In genomic region chr16:19127674-19128131, GRCh38 we compare ENCODE assay signal across 11 cellular contexts. TPM values are rescaled to one million over a fixed set of nuclear protein-coding genes. Genes with fewer than 3 reads are reported as not detected.
DNase-seq lines count a peak whose midpoint lies in the region; ATAC-seq, FAIRE-seq and TF ChIP-seq lines count a peak whose summit lies in the region.
"Had no signal": no experiment of that assay in that cellular context is flagged by ENCODE, and none has a peak within 500 bp of the region (broad histone marks: within the 10 kb centered on the region; RNA-seq: fewer than 3 reads in every experiment).

No MANE protein-coding gene starts in this region.

- no peaks in the 10 kb centered on the region for H3K9me1 ChIP-seq in K562 (ENCODE audit: control insufficient read depth, insufficient read depth, low read length)

- POLR2A ChIA-PET in K562 (lab: Yijun Ruan, JAX), result interaction anchor here (0.7 to 1.0 kb wide), 2 partner anchors 11 to 15 kb away, joined by 3 read pairs; no protein-coding TSS in a partner anchor

- H3K79me2 ChIP-seq in K562 (ENCODE audit: control insufficient read depth, insufficient read depth, low read length), result no peaks in the 10 kb centered on the region
- H3K79me2 ChIP-seq in mammary epithelial cell (ENCODE audit: insufficient read depth, low read length), result peaks cover 2% of the 10 kb centered on the region

- H3K27ac ChIP-seq in K562 (ENCODE audit: extremely low read depth, low read depth, low read length), result no peak overlapping the region
- H3K27ac ChIP-seq in mammary epithelial cell (ENCODE audit: insufficient read depth, low read depth, low read length), result no peak overlapping the region

- H3K4me1 ChIP-seq in K562 (replicated peaks in 1 of 2; ENCODE audit: control insufficient read depth in 2 of 2, insufficient read depth in 2 of 2, low read length in 2 of 2) (peaks cover 7 to 18% of the 10 kb centered on the region in 2 experiments; a peak in 4 of 5 replicates), mammary epithelial cell (ENCODE audit: insufficient read depth, low read length) (peaks cover 6% of the 10 kb centered on the region)

- H3K9me3 ChIP-seq in K562 (replicated peaks; ENCODE audit: control insufficient read depth, insufficient read depth, low read depth, low read length), result 0 out of 2 replicates have a peak, but pooled peaks cover 3% of the 10 kb centered on the region
- no peaks in the 10 kb centered on the region for H3K9me3 ChIP-seq in mammary epithelial cell (replicated peaks; ENCODE audit: insufficient read depth, low read length)

- WGBS in K562 (ENCODE audit: insufficient coverage, low coverage, missing lambda C conversion rate), result 0% methylated on average over 3 of the region's 3 CpGs
- WGBS in mammary epithelial cell (ENCODE audit: low coverage, missing lambda C conversion rate), result 92% methylated on average over 3 of the region's 3 CpGs

- H3K9ac ChIP-seq in K562 (ENCODE audit: insufficient read depth in 1 of 2, low read depth in 2 of 2, low read length in 2 of 2) (no peak overlapping the region), mammary epithelial cell (ENCODE audit: insufficient read depth, low read length) (no peak overlapping the region)

- H3K27me3 ChIP-seq in K562 (ENCODE audit: control insufficient read depth in 2 of 2, insufficient read depth in 2 of 2, low read length in 2 of 2) (no peaks in the 10 kb centered on the region), mammary epithelial cell (ENCODE audit: insufficient read depth, low read length) (no peaks in the 10 kb centered on the region)

- dilution Hi-C loops in mammary epithelial cell (cut with HindIII; ENCODE audit: low sequenced_read_pairs), result loop anchor here (25.0 kb wide), 1 partner anchor 385 kb away; the partner anchor contains the start of genes CCP110 and GDE1

- BruUV-seq in K562 (replicated peaks; lab: Mats Ljungman, UMichigan) (no TSS peak), mammary epithelial cell (replicated peaks; lab: Mats Ljungman, UMichigan) (no TSS peak)

- CTCF ChIA-PET in K562 (lab: Yijun Ruan, JAX; ENCODE audit: low intra/inter-chr PET ratio), result no interaction called here
- CTCF ChIA-PET in mammary epithelial cell (lab: Charles Lee; ENCODE audit: low non-redundant PET), result no interaction called here

- in situ Hi-C loops in K562 (cut with MboI), result no loop called here
- in situ Hi-C loops in mammary epithelial cell (cut with MboI; ENCODE audit: low sequenced_read_pairs in 2 of 2), result no loop called here

- no peak for TF ChIP-seq RAD21 in K562 (CRISPR knock-in tag; conservative IDR thresholded peaks at IDR 0.05 in 1 of 2, IDR thresholded peaks at IDR 0.05 in 1 of 2)

- H3K36me3 ChIP-seq in K562 (ENCODE audit: control insufficient read depth, insufficient read depth, low read length) (no peaks in the 10 kb centered on the region), mammary epithelial cell (ENCODE audit: insufficient read depth, low read length) (no peaks in the 10 kb centered on the region)

- intact Hi-C loops in K562 (cut with micrococcal nuclease) (no loop called here), mammary epithelial cell (cut with micrococcal nuclease) (no loop called here)

- H3K4me3 ChIP-seq in K562, result no peak overlapping the region
- no peak overlapping the region for H3K4me3 ChIP-seq in mammary epithelial cell (replicated peaks in 1 of 3; ENCODE audit: insufficient read depth in 1 of 3, low read depth in 2 of 3, low read length in 3 of 3)

- TF ChIP-seq CTCF in K562 (IDR thresholded peaks at IDR 0.05 in 2 of 3, conservative IDR thresholded peaks at IDR 0.05 in 1 of 3; ENCODE audit: insufficient read depth in 2 of 3, low read depth in 1 of 3, low read length in 3 of 3) (no peak), mammary epithelial cell (conservative IDR thresholded peaks at IDR 0.05 in 1 of 2, IDR thresholded peaks at IDR 0.05 in 1 of 2; ENCODE audit: extremely low read depth in 1 of 2, insufficient read depth in 1 of 2, low read depth in 1 of 2, low read length in 2 of 2) (no peak)

- H2AFZ ChIP-seq in K562 (ENCODE audit: low read depth, low read length) (no peak overlapping the region), mammary epithelial cell (ENCODE audit: low read depth, low read length) (no peak overlapping the region)

- no peak for FAIRE-seq in K562 (lab: Jason Lieb, UNC)
- FAIRE-seq: colon, islet of Langerhans had no signal

- H3K4me2 ChIP-seq in K562 (ENCODE audit: insufficient read depth, low read length), result no peak overlapping the region
- no peak overlapping the region for H3K4me2 ChIP-seq in mammary epithelial cell (ENCODE audit: insufficient read depth, low read depth, low read length)

- no peak for TF ChIP-seq EP300 in K562 (IDR thresholded peaks at IDR 0.05; ENCODE audit: low read length)

- DNase-seq in K562 (ENCODE audit: extremely low read depth in 1 of 4, low spot score in 3 of 4), result no peak
- no peak for DNase-seq in epidermal melanocyte (ENCODE audit: insufficient read length, low spot score)
- DNase-seq in mammary epithelial cell, result no peak
- DNase-seq: stimulated activated naive CD4-positive, alpha-beta T cell treated with Interleukin-2 at 50 U/mL for 16 hours; T1000 had no signal

- no peaks in the 10 kb centered on the region for H4K20me1 ChIP-seq in K562 (replicated peaks; ENCODE audit: control insufficient read depth, insufficient read depth, low read length)
- no peaks in the 10 kb centered on the region for H4K20me1 ChIP-seq in mammary epithelial cell (ENCODE audit: insufficient read depth, low read length)

- ATAC-seq in GM18861 (IDR thresholded peaks at IDR 0.05; ENCODE audit: unreplicated experiment) (peak; percentile 41), GM19467 (IDR thresholded peaks at IDR 0.05; ENCODE audit: unreplicated experiment) (peak; percentile 52), HG03139 (IDR thresholded peaks at IDR 0.05; ENCODE audit: unreplicated experiment) (peak; percentile 53), K562 (no peak), HG03135 (IDR thresholded peaks at IDR 0.05; ENCODE audit: unreplicated experiment) (no peak)

- no peak for TF ChIP-seq POLR2A in K562 (conservative IDR thresholded peaks at IDR 0.05)

TF ChIP-seq in K562, 482 proteins besides CTCF, POLR2A, EP300 and RAD21:
- peak; percentile 69; the same call in 1 of the 2 replicates for TF ChIP-seq SPI1 (IDR thresholded peaks at IDR 0.05; ENCODE audit: borderline replicate concordance, low read depth, low read length)
- TF ChIP-seq, protein P1, sequence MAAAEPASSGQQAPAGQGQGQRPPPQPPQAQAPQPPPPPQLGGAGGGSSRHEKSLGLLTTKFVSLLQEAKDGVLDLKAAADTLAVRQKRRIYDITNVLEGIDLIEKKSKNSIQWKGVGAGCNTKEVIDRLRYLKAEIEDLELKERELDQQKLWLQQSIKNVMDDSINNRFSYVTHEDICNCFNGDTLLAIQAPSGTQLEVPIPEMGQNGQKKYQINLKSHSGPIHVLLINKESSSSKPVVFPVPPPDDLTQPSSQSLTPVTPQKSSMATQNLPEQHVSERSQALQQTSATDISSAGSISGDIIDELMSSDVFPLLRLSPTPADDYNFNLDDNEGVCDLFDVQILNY (CRISPR knock-in tag; IDR thresholded peaks at IDR 0.05), result no peak

RNA-seq across cellular contexts. Expression of gene ITPRIPL2, which starts 13.9 kb away (rescaled TPM):
- total RNA-seq in K562 (2011; cell fraction: chromatin; rRNA removed; ENCODE audit: low replicate concordance), result 1.7 and 2.8 TPM in 2 replicates
- total RNA-seq in K562 (2011; cell fraction: nucleolus; rRNA removed), result 2.4 and 2.8 TPM in 2 replicates
- total RNA-seq in K562 (2011; cell fraction: nucleoplasm; rRNA removed), result 2.9 and 4.4 TPM in 2 replicates
- total RNA-seq in K562 (2014; rRNA removed) (0.64 and 1.4 TPM in 2 replicates), K562 (2014; rRNA removed; fragmentation: Illumina TruSeq; extraction: Trizol) (0.76 and 0.80 TPM in 2 replicates), K562 (2015; rRNA removed; fragmentation: Illumina TruSeq; extraction: Trizol) (0.58 and 0.75 TPM in 2 replicates), K562 (2021) (2.1 and 2.2 TPM in 2 replicates), mammary epithelial cell (10 to 100 TPM; 44.0 to 53.3 TPM)
- polyA plus RNA-seq in K562 (2011; rRNA removed) (0.65 and 0.77 TPM in 2 replicates), K562 (2014; fragmentation: Illumina TruSeq; extraction: Trizol) (0.48 and 0.54 TPM in 2 replicates), K562 (2014; fragmentation: Nextera tagmentation; extraction: Ambion mirVana) (under 1 TPM; 0.04 to 0.11 TPM), K562 (2014; rRNA removed) (0.45 and 1.3 TPM in 2 replicates), mammary epithelial cell (12.9 TPM)
- polyA plus RNA-seq in K562 (2011; cell fraction: cytosol; rRNA removed), result 0.65 and 1.1 TPM in 2 replicates
- 0.66 and 1.5 TPM in 2 replicates for polyA plus RNA-seq in K562 (2011; cell fraction: nucleus; rRNA removed)
- 0.74 and 1.3 TPM in 2 replicates for polyA plus RNA-seq in K562 (2012)
- polyA minus RNA-seq in K562 (2011; rRNA and poly(A)+ RNA removed), result 1.0 and 1.2 TPM in 2 replicates
- polyA minus RNA-seq in K562 (2011; cell fraction: cytosol; rRNA and poly(A)+ RNA removed), result 1.2 and 1.8 TPM in 2 replicates
- 1.2 and 1.8 TPM in 2 replicates for polyA minus RNA-seq in K562 (2011; cell fraction: nucleus; rRNA and poly(A)+ RNA removed)
- polyA minus RNA-seq in mammary epithelial cell, result 27.9 TPM

RNA-seq across cellular contexts. Expression of gene SYT17, which starts 40.3 kb away (rescaled TPM):
- total RNA-seq in K562 (2011; cell fraction: chromatin; rRNA removed; ENCODE audit: low replicate concordance), result not detected in 2 replicates
- total RNA-seq in K562 (2011; cell fraction: nucleolus; rRNA removed), result not detected in 2 replicates
- total RNA-seq in K562 (2011; cell fraction: nucleoplasm; rRNA removed), result not detected in 2 replicates
- total RNA-seq in K562 (2014; rRNA removed), result not detected in 2 replicates
- total RNA-seq in K562 (2014; rRNA removed; fragmentation: Illumina TruSeq; extraction: Trizol), result not detected in 2 replicates
- not detected in 2 replicates for total RNA-seq in K562 (2015; rRNA removed; fragmentation: Illumina TruSeq; extraction: Trizol)
- not detected in 2 replicates for total RNA-seq in K562 (2021)
- polyA plus RNA-seq in K562 (2011; rRNA removed), result not detected in 2 replicates
- not detected in 2 replicates for polyA plus RNA-seq in K562 (2011; cell fraction: cytosol; rRNA removed)
- polyA plus RNA-seq in K562 (2011; cell fraction: nucleus; rRNA removed), result not detected in 2 replicates
- polyA plus RNA-seq in K562 (2012), result 0.11 TPM in 1 of 2 replicates, not detected in the other
- not detected in 2 replicates for polyA plus RNA-seq in K562 (2014; fragmentation: Illumina TruSeq; extraction: Trizol)
- not detected for polyA plus RNA-seq in K562 (2014; fragmentation: Nextera tagmentation; extraction: Ambion mirVana)
- not detected in 2 replicates for polyA plus RNA-seq in K562 (2014; rRNA removed)
- polyA minus RNA-seq in K562 (2011; rRNA and poly(A)+ RNA removed), result not detected in 2 replicates
- not detected in 2 replicates for polyA minus RNA-seq in K562 (2011; cell fraction: cytosol; rRNA and poly(A)+ RNA removed)
- polyA minus RNA-seq in K562 (2011; cell fraction: nucleus; rRNA and poly(A)+ RNA removed), result not detected in 2 replicates
- under 1 TPM; 0.17 to 0.24 TPM for total RNA-seq in mammary epithelial cell
- 0.12 TPM for polyA plus RNA-seq in mammary epithelial cell
- not detected for polyA minus RNA-seq in mammary epithelial cell

Comparison
In these comparisons a context has a peak if more than half of its experiments do, and no peak if none do; other contexts are left out.
1. ATAC-seq: peak in GM18861 (single experiment), GM19467 (single experiment) and HG03139 (single experiment); none in K562 (single experiment) and HG03135 (single experiment).
2. RNA of gene ITPRIPL2, which starts 13.9 kb away (total RNA-seq): 44.0 to 53.3 TPM in mammary epithelial cell; 0.58 to 4.4 TPM in K562; every median in the first group is over 4 times any median in the second.